In the genomic region with DNA sequence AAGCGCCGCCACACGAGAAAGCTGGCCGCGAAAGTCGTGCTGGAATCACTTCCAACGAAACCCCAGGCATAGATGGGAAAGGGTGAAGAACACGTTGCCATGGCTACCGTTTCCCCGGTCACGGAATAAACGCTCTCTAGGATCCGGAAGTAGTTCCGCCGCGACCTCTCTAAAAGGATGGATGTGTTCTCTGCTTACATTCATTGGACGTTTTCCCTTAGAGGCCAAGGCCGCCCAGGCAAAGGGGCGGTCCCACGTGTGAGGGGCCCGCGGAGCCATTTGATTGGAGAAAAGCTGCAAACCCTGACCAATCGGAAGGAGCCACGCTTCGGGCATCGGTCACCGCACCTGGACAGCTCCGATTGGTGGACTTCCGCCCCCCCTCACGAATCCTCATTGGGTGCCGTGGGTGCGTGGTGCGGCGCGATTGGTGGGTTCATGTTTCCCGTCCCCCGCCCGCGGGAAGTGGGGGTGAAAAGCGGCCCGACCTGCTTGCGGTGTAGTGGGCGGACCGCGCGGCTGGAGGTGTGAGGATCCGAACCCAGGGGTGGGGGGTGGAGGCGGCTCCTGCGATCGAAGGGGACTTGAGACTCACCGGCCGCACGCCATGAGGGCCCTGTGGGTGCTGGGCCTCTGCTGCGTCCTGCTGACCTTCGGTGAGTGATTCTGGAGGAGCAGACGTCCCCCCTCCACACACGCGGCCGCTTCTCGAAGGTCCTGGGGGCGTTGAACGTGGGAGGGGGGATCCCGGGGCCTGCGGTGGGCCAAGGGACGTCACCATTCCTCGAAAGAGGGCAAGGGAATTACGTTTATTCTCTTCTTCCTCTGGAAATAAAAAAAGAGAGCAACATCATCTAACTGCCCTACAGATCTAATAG, we compare ENCODE assay signal across 8 cellular contexts. TPM values are rescaled to one million over a fixed set of nuclear protein-coding genes. Genes with fewer than 3 reads are reported as not detected.
A peak's percentile ranks its signal among the peaks of the same experiment; 100 is the strongest.
DNase-seq lines count a peak whose midpoint lies in the region; ATAC-seq and TF ChIP-seq lines count a peak whose summit lies in the region.

Gene HSP90B1, plus strand, starts transcription at position 502 of the 878 bp plus-strand sequence. Its CDS starts 106 bp downstream, at position 608.

- DNase-seq in NCI-H69 (lab: John Stamatoyannopoulos, UW) (peak; percentile 100), coronary artery (ENCODE audit: low spot score) (peak; percentile 100)
- DNase-seq in activated CD4-positive, alpha-beta T cell treated with anti-CD3 and anti-CD28 coated beads, Interleukin-2, amount 10 ng/mL, durations not matched to agents 7 days and 5 days, result peak; percentile 100
- peak; percentile 97 to 100 for DNase-seq in stimulated activated CD4-positive, alpha-beta T cell treated with anti-CD3 and anti-CD28 coated beads, Interleukin-1b, Interleukin-23, amount 100 ng/mL, for 4 hours (ENCODE audit: low read depth in 2 of 2)

- peak within 1 kb of the TSS; percentile 100 for H3K27ac Mint-ChIP-seq in activated CD4-positive, alpha-beta T cell treated with anti-CD3 and anti-CD28 coated beads, Interleukin-2, amount 10 ng/mL, durations not matched to agents 7 days and 5 days

- peak within 1 kb of the TSS; percentile 92 for H3K4me2 ChIP-seq in BLaER1

- H3K36me3 ChIP-seq in BLaER1, result peaks cover 33% of the 10 kb centered on the region

- no peaks in the 10 kb centered on the region for H3K9me3 ChIP-seq in BLaER1

- peak within 1 kb of the TSS; percentile 85 for H3K4me3 Mint-ChIP-seq in activated CD4-positive, alpha-beta T cell treated with anti-CD3 and anti-CD28 coated beads, Interleukin-2, amount 10 ng/mL, durations not matched to agents 7 days and 5 days

- peaks cover 39% of the 10 kb centered on the region for H3K36me3 Mint-ChIP-seq in activated CD4-positive, alpha-beta T cell treated with anti-CD3 and anti-CD28 coated beads, Interleukin-2, amount 10 ng/mL, durations not matched to agents 7 days and 5 days (ENCODE audit: low read depth)

- no peaks in the 10 kb centered on the region for H3K27me3 Mint-ChIP-seq in activated CD4-positive, alpha-beta T cell treated with anti-CD3 and anti-CD28 coated beads, Interleukin-2, amount 10 ng/mL, durations not matched to agents 7 days and 5 days

- H3K9ac ChIP-seq in BLaER1, result peak within 1 kb of the TSS; percentile 97

- peak; percentile 59 for ATAC-seq in GM19328 (IDR thresholded peaks at IDR 0.05; ENCODE audit: unreplicated experiment)
- peak; percentile 60 for ATAC-seq in HG03520 (IDR thresholded peaks at IDR 0.05; ENCODE audit: unreplicated experiment)

- H3K27me3 ChIP-seq in BLaER1 (no peaks in the 10 kb centered on the region), layer of hippocampus (ENCODE audit: control insufficient read depth, insufficient read depth, low read length) (no peaks in the 10 kb centered on the region)

- peaks cover 3% of the 10 kb centered on the region for H3K9me3 Mint-ChIP-seq in activated CD4-positive, alpha-beta T cell treated with anti-CD3 and anti-CD28 coated beads, Interleukin-2, amount 10 ng/mL, durations not matched to agents 7 days and 5 days

- TF ChIP-seq CTCF in coronary artery (IDR thresholded peaks at IDR 0.05), result no peak

- peaks cover 52% of the 10 kb centered on the region for H3K4me1 ChIP-seq in BLaER1

- peaks cover 61% of the 10 kb centered on the region for H3K4me1 Mint-ChIP-seq in activated CD4-positive, alpha-beta T cell treated with anti-CD3 and anti-CD28 coated beads, Interleukin-2, amount 10 ng/mL, durations not matched to agents 7 days and 5 days

- POLR2A ChIA-PET in activated CD4-positive, alpha-beta T cell treated with anti-CD3 and anti-CD28 coated beads, Interleukin-2, amount 10 ng/mL, durations not matched to agents 7 days and 5 days (lab: Charles Lee), result interaction anchor here (0.6 to 0.9 kb wide), 2 partner anchors 10 to 17 kb away, joined by 3 read pairs; no protein-coding TSS in a partner anchor

- peaks cover 47% of the 10 kb centered on the region for H4K20me1 ChIP-seq in BLaER1

- H3K4me3 ChIP-seq in BLaER1 (peak within 1 kb of the TSS; percentile 85), coronary artery (peak within 1 kb of the TSS; percentile 77)

- CTCF ChIA-PET in activated CD4-positive, alpha-beta T cell treated with anti-CD3 and anti-CD28 coated beads, Interleukin-2, amount 10 ng/mL, durations not matched to agents 7 days and 5 days (lab: Charles Lee), result interaction anchor here (0.9 to 1.7 kb wide), 7 partner anchors 20 to 35 kb away, joined by 3 to 5 read pairs (median 4); partner anchors contain the start of gene TDG

- H3K27ac ChIP-seq in BLaER1, result peak within 1 kb of the TSS; percentile 96
- H3K27ac ChIP-seq in coronary artery, result peak within 1 kb of the TSS; percentile 94 to 97
- peak within 1 kb of the TSS; percentile 96 for H3K27ac ChIP-seq in layer of hippocampus (ENCODE audit: low read depth, low read length)

RNA-seq across cellular contexts. Expression of gene HSP90B1, which starts in this region (rescaled TPM):
- 100 to 1,000 TPM; 316 to 333 TPM for total RNA-seq in activated CD4-positive, alpha-beta T cell treated with anti-CD3 and anti-CD28 coated beads, Interleukin-2, amount 10 ng/mL, durations not matched to agents 7 days and 5 days

Comparison
In these comparisons a context has a peak if more than half of its experiments do, and no peak if none do; other contexts are left out.
1. Peak in every context shown above with its lines: DNase-seq, ATAC-seq, H3K4me3 ChIP-seq and H3K27ac ChIP-seq.